ENCODE assay signal across 8 cellular contexts in the genomic region with DNA sequence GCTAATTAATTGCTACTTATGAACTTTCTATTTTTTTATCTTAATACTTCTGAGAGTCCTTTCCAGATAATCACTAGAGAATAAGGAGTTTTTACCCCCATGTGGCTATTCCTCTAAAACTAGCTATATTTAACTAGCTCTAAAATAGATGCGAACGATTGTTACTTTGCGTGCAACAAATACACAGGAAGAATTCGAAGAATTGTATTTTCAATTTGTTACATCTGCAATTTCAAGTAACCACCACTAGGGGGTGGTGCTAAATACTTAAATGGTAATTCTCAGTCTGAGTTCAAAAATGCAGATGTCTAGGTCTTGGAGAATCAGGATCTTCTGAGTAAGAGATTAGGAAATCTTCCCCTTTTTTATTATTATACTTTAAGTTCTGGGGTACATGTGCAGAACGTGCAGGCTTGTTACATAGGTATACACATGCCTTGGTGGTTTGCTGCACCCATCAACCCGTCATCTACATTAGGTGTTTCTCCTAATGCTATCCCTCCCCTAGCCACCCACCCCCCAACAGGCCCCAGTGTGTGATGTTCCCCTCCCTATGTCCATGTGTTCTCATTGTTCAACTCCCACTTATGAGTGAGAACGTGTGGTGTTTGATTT.
DNase-seq lines count a peak whose midpoint lies in the region; ATAC-seq, FAIRE-seq and TF ChIP-seq lines count a peak whose summit lies in the region.
"Not testable (repeated sequence)": the region's sequence is repeated elsewhere in the genome, so short reads cannot be mapped to it uniquely, and the experiment has no call there.

No MANE protein-coding gene starts in this region.

- H3K36me3 ChIP-seq in GM06990 (ENCODE audit: control insufficient read depth, insufficient read depth, low read length); MM.1S (replicated peaks; ENCODE audit: insufficient read depth, low read length); left lung: not testable (repeated sequence)

- 0 out of 2 replicates have a peak overlapping the region, but pooled peaks have one; percentile 45 for H2AFZ ChIP-seq in MM.1S (ENCODE audit: low read length)

- not testable (repeated sequence) for H3K4me3 ChIP-seq in A549; dorsolateral prefrontal cortex; left lung; retinal pigment epithelial cell (ENCODE audit: low read length)
- H3K4me3 ChIP-seq in GM06990 (replicated peaks; ENCODE audit: low read depth, low read length) (peak overlapping the region; percentile 11), MM.1S (ENCODE audit: low read length) (peak overlapping the region; percentile 37; the same call in 1 of the 2 replicates)

- H3K79me2 ChIP-seq in MM.1S (ENCODE audit: low read length), result not testable (repeated sequence)

- H3K4me1 ChIP-seq in A549; MM.1S (ENCODE audit: low read length); left lung: not testable (repeated sequence)

- FAIRE-seq in A549 (lab: Jason Lieb, UNC), result not testable (repeated sequence)

- CTCF ChIA-PET in A549 (lab: Yijun Ruan, JAX), result interaction anchor here (0.6 to 2.1 kb wide), 10 partner anchors 11 to 160 kb away, joined by 3 to 15 read pairs (median 4); no protein-coding TSS in a partner anchor
- CTCF ChIA-PET in T-cell (lab: Charles Lee), result interaction anchor here (0.6 to 2.4 kb wide), 21 partner anchors 72 to 186 kb away, joined by 3 to 33 read pairs (median 5); a partner anchor contains a TSS
- CTCF ChIA-PET in activated naive CD4-positive, alpha-beta T cell treated with anti-CD3 and anti-CD28 coated beads, Interleukin-2, amount 10 ng/mL, durations not matched to agents 7 days and 5 days (lab: Charles Lee), result interaction anchor here (0.7 to 3.5 kb wide), 17 partner anchors 60 to 357 kb away, joined by 3 to 63 read pairs (median 4); a partner anchor contains a TSS

- H3K27me3 ChIP-seq in GM06990 (replicated peaks; ENCODE audit: control insufficient read depth, insufficient read depth, low read length); MM.1S (replicated peaks; ENCODE audit: insufficient read depth, low read length); dorsolateral prefrontal cortex; left lung: not testable (repeated sequence)

- H3K27me3 Mint-ChIP-seq in T-cell, result not testable (repeated sequence)
- H3K27me3 Mint-ChIP-seq in activated naive CD4-positive, alpha-beta T cell treated with anti-CD3 and anti-CD28 coated beads, Interleukin-2, amount 10 ng/mL, durations not matched to agents 7 days and 5 days, result peaks cover 26% of the 10 kb centered on the region

- H3K4me2 ChIP-seq in A549 (peak overlapping the region; percentile 27; the same call in 1 of the 3 replicates), MM.1S (ENCODE audit: low read depth, low read length) (peak overlapping the region; percentile 78; the same call in 1 of the 2 replicates)

- ATAC-seq in A549; T-cell (replicated peaks in 1 of 4); left lung: not testable (repeated sequence)

- POLR2A ChIA-PET in A549 (lab: Yijun Ruan, JAX), result not testable (repeated sequence)
- POLR2A ChIA-PET in T-cell (lab: Charles Lee), result interaction anchor here in 1 of 2 donors (1.1 to 1.5 kb wide), 2 partner anchors 128 to 179 kb away, joined by 4 to 5 read pairs; a partner anchor contains a TSS

- not testable (repeated sequence) for H3K9ac ChIP-seq in MM.1S (ENCODE audit: low read length)

- H3K9me3 Mint-ChIP-seq in T-cell; activated naive CD4-positive, alpha-beta T cell treated with anti-CD3 and anti-CD28 coated beads, Interleukin-2, amount 10 ng/mL, durations not matched to agents 7 days and 5 days: not testable (repeated sequence)

- DNase-seq in A549 (ENCODE audit: low read depth in 1 of 2, low spot score in 1 of 2); GM06990 (ENCODE audit: extremely low read depth, insufficient read length); MM.1S; activated naive CD4-positive, alpha-beta T cell treated with anti-CD3 and anti-CD28 coated beads, Interleukin-2, amount 10 ng/mL, durations not matched to agents 7 days and 5 days; dorsolateral prefrontal cortex; left lung; retinal pigment epithelial cell (ENCODE audit: low read depth): not testable (repeated sequence)
- DNase-seq in T-cell, result peak in 1 of 34 experiments; percentile 2

- intact Hi-C loops in dorsolateral prefrontal cortex (cut with DNase I) (loop anchor here (5.0 to 10.0 kb wide), 2 partner anchors 127 to 280 kb away; no protein-coding TSS in a partner anchor), left lung (cut with DNase I) (loop anchor here in 1 of 2 donors (10.0 kb wide), 1 partner anchor 130 kb away; no protein-coding TSS in a partner anchor)

- peak overlapping the region in 1 of 2 donors; percentile 89 for H3K27ac Mint-ChIP-seq in T-cell
- peak overlapping the region; percentile 40 for H3K27ac Mint-ChIP-seq in activated naive CD4-positive, alpha-beta T cell treated with anti-CD3 and anti-CD28 coated beads, Interleukin-2, amount 10 ng/mL, durations not matched to agents 7 days and 5 days

- not testable (repeated sequence) for TF ChIP-seq EP300 in A549 (IDR thresholded peaks at IDR 0.05)

- not testable (repeated sequence) for H4K20me1 ChIP-seq in MM.1S (ENCODE audit: insufficient read depth, low read length)

- H3K4me3 Mint-ChIP-seq in T-cell, result peak overlapping the region; percentile 9 to 85 (median 80)
- peak overlapping the region; percentile 72 for H3K4me3 Mint-ChIP-seq in activated naive CD4-positive, alpha-beta T cell treated with anti-CD3 and anti-CD28 coated beads, Interleukin-2, amount 10 ng/mL, durations not matched to agents 7 days and 5 days

- not testable (repeated sequence) for H3K27ac ChIP-seq in A549; MM.1S (ENCODE audit: low read length); dorsolateral prefrontal cortex; left lung

- H3K9me3 ChIP-seq in A549; MM.1S (replicated peaks; ENCODE audit: insufficient read depth, low read length); left lung: not testable (repeated sequence)

- H3K9me2 ChIP-seq in MM.1S (replicated peaks; ENCODE audit: insufficient read depth, low read length), result not testable (repeated sequence)

- 38% methylated on average over 7 of the region's 7 CpGs for WGBS in A549 (ENCODE audit: missing lambda C conversion rate)

- TF ChIP-seq CTCF in A549 (IDR thresholded peaks at IDR 0.05) (peak; percentile 45), MM.1S (IDR thresholded peaks at IDR 0.05; ENCODE audit: low read length) (peak; percentile 24), dorsolateral prefrontal cortex (IDR thresholded peaks at IDR 0.05 in 54 of 56, conservative IDR thresholded peaks at IDR 0.05 in 2 of 56; ENCODE audit: low read depth in 1 of 56, partially characterized antibody in 56 of 56) (peak in 53 of 56 donors; percentile 9 to 58 (median 36)), left lung (IDR thresholded peaks at IDR 0.05) (peak; percentile 38 to 50), retinal pigment epithelial cell (conservative IDR thresholded peaks at IDR 0.05; ENCODE audit: low read depth, low read length) (peak; percentile 15)
- not testable (repeated sequence) for TF ChIP-seq CTCF in GM06990 (IDR thresholded peaks at IDR 0.05; ENCODE audit: insufficient read depth, low read length, poor library complexity, severe bottlenecking)

- TF ChIP-seq POLR2A in A549 (IDR thresholded peaks at IDR 0.05; ENCODE audit: low read length), result not testable (repeated sequence)

- H3K36me3 Mint-ChIP-seq in T-cell; activated naive CD4-positive, alpha-beta T cell treated with anti-CD3 and anti-CD28 coated beads, Interleukin-2, amount 10 ng/mL, durations not matched to agents 7 days and 5 days: not testable (repeated sequence)

- peaks cover 14 to 15% (median 15%) of the 10 kb centered on the region in 3 donors for H3K4me1 Mint-ChIP-seq in T-cell
- peaks cover 15% of the 10 kb centered on the region for H3K4me1 Mint-ChIP-seq in activated naive CD4-positive, alpha-beta T cell treated with anti-CD3 and anti-CD28 coated beads, Interleukin-2, amount 10 ng/mL, durations not matched to agents 7 days and 5 days

- TF ChIP-seq RAD21 in A549 (conservative IDR thresholded peaks at IDR 0.05 in 1 of 2, IDR thresholded peaks at IDR 0.05 in 1 of 2), result peak in 1 of 2 experiments; percentile 25; a peak in 2 of 5 replicates

- not testable (repeated sequence) for H3F3A ChIP-seq in MM.1S (ENCODE audit: insufficient read depth, low read length)

TF ChIP-seq in A549, 52 proteins besides CTCF, POLR2A, EP300 and RAD21:
- TF ChIP-seq SMC3 (IDR thresholded peaks at IDR 0.05), result 0 out of 3 replicates have a peak, but pooled peaks have one; percentile 14
